In genomic region chr13:63691474-63691873, GRCh38 we compare ENCODE assay signal across 6 cellular contexts.
"Had no signal": no experiment of that assay in that cellular context is flagged by ENCODE, and none has a peak within 500 bp of the region (broad histone marks: within the 10 kb centered on the region; RNA-seq: fewer than 3 reads in every experiment).

No MANE protein-coding gene starts in this region.

- ATAC-seq: HCT116 had no signal

- DNase-seq: GM23248, GOT3, H7, HFFc6, IMR-90 had no signal
